Comparison of ENCODE assay signal across 1 cellular context in the genomic region with DNA sequence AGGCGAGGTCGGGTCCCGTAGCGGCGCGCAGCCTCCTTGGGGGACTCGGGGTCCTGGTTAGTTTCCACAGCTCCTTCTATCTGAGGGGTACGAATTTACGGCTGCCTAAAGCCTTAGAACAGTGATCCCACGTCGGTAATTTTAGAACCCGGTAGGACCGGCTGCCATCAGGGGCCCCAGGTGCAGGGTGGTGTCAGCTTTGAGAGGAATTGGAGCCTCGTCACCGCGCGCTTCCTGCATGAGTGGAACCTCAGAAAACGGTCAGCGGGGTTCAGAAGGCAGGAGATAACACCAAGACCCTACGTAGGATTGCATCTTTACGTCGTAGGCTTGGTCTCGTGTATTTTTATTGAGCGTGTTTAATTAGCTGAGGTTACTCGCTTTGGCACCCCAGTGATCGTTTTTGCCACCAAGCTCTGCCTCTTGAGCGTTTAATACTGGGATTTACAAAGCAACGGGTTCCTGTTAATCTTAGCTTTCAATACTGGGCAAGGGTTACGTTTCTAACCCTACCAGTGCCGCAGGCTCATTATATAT.
TF ChIP-seq lines count a peak whose summit lies in the region.

No MANE protein-coding gene starts in this region.

TF ChIP-seq in K562, 482 proteins besides CTCF, POLR2A, EP300 and RAD21 (continued from another document and continues in another):
- TF ChIP-seq, protein P1, sequence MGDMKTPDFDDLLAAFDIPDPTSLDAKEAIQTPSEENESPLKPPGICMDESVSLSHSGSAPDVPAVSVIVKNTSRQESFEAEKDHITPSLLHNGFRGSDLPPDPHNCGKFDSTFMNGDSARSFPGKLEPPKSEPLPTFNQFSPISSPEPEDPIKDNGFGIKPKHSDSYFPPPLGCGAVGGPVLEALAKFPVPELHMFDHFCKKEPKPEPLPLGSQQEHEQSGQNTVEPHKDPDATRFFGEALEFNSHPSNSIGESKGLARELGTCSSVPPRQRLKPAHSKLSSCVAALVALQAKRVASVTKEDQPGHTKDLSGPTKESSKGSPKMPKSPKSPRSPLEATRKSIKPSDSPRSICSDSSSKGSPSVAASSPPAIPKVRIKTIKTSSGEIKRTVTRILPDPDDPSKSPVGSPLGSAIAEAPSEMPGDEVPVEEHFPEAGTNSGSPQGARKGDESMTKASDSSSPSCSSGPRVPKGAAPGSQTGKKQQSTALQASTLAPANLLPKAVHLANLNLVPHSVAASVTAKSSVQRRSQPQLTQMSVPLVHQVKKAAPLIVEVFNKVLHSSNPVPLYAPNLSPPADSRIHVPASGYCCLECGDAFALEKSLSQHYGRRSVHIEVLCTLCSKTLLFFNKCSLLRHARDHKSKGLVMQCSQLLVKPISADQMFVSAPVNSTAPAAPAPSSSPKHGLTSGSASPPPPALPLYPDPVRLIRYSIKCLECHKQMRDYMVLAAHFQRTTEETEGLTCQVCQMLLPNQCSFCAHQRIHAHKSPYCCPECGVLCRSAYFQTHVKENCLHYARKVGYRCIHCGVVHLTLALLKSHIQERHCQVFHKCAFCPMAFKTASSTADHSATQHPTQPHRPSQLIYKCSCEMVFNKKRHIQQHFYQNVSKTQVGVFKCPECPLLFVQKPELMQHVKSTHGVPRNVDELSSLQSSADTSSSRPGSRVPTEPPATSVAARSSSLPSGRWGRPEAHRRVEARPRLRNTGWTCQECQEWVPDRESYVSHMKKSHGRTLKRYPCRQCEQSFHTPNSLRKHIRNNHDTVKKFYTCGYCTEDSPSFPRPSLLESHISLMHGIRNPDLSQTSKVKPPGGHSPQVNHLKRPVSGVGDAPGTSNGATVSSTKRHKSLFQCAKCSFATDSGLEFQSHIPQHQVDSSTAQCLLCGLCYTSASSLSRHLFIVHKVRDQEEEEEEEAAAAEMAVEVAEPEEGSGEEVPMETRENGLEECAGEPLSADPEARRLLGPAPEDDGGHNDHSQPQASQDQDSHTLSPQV (IDR thresholded peaks at IDR 0.05): 0 out of 2 replicates have a peak, but pooled peaks have one; percentile 60
- TF ChIP-seq TAF7 (tag; IDR thresholded peaks at IDR 0.05): peak; percentile 76; the same call in 1 of the 2 replicates
- no peak for TF ChIP-seq SNRNP70 (optimal IDR thresholded peaks at IDR 0.05; ENCODE audit: low read depth, low read length)
- TF ChIP-seq FOXK2 (conservative IDR thresholded peaks at IDR 0.05 in 1 of 2, IDR thresholded peaks at IDR 0.05 in 1 of 2; ENCODE audit: low read depth in 2 of 2): no peak
- peak; percentile 46; the same call in 1 of the 2 replicates for TF ChIP-seq FOXJ2 (tag; IDR thresholded peaks at IDR 0.05)
- TF ChIP-seq, protein P2, sequence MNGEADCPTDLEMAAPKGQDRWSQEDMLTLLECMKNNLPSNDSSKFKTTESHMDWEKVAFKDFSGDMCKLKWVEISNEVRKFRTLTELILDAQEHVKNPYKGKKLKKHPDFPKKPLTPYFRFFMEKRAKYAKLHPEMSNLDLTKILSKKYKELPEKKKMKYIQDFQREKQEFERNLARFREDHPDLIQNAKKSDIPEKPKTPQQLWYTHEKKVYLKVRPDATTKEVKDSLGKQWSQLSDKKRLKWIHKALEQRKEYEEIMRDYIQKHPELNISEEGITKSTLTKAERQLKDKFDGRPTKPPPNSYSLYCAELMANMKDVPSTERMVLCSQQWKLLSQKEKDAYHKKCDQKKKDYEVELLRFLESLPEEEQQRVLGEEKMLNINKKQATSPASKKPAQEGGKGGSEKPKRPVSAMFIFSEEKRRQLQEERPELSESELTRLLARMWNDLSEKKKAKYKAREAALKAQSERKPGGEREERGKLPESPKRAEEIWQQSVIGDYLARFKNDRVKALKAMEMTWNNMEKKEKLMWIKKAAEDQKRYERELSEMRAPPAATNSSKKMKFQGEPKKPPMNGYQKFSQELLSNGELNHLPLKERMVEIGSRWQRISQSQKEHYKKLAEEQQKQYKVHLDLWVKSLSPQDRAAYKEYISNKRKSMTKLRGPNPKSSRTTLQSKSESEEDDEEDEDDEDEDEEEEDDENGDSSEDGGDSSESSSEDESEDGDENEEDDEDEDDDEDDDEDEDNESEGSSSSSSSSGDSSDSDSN (IDR thresholded peaks at IDR 0.05; ENCODE audit: borderline replicate concordance in 1 of 2, low read depth in 2 of 2, low read length in 2 of 2): 0 out of 4 replicates have a peak, but pooled peaks of 1 of the 2 experiments have one; percentile 21
- TF ChIP-seq, protein P3, sequence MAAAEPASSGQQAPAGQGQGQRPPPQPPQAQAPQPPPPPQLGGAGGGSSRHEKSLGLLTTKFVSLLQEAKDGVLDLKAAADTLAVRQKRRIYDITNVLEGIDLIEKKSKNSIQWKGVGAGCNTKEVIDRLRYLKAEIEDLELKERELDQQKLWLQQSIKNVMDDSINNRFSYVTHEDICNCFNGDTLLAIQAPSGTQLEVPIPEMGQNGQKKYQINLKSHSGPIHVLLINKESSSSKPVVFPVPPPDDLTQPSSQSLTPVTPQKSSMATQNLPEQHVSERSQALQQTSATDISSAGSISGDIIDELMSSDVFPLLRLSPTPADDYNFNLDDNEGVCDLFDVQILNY (CRISPR knock-in tag; IDR thresholded peaks at IDR 0.05): no peak
- TF ChIP-seq, protein P4, sequence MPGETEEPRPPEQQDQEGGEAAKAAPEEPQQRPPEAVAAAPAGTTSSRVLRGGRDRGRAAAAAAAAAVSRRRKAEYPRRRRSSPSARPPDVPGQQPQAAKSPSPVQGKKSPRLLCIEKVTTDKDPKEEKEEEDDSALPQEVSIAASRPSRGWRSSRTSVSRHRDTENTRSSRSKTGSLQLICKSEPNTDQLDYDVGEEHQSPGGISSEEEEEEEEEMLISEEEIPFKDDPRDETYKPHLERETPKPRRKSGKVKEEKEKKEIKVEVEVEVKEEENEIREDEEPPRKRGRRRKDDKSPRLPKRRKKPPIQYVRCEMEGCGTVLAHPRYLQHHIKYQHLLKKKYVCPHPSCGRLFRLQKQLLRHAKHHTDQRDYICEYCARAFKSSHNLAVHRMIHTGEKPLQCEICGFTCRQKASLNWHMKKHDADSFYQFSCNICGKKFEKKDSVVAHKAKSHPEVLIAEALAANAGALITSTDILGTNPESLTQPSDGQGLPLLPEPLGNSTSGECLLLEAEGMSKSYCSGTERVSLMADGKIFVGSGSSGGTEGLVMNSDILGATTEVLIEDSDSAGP (CRISPR knock-in tag; IDR thresholded peaks at IDR 0.05): no peak
- no peak for TF ChIP-seq ZNF224 (CRISPR knock-in tag; IDR thresholded peaks at IDR 0.05)
- peak; percentile 64; the same call in 1 of the 2 replicates for TF ChIP-seq CREM (IDR thresholded peaks at IDR 0.05; ENCODE audit: low read depth)
- TF ChIP-seq MAFK (IDR thresholded peaks at IDR 0.05; ENCODE audit: low read length): no peak
- no peak for TF ChIP-seq WHSC1 (IDR thresholded peaks at IDR 0.05; ENCODE audit: low read length)
- TF ChIP-seq ZNF263 (CRISPR knock-in tag; IDR thresholded peaks at IDR 0.05; ENCODE audit: borderline replicate concordance): no peak
- TF ChIP-seq ARID2 (IDR thresholded peaks at IDR 0.05): no peak
- 0 out of 4 replicates have a peak, but pooled peaks of 1 of the 2 experiments have one; percentile 4 for TF ChIP-seq TBL1XR1 (IDR thresholded peaks at IDR 0.05; ENCODE audit: low read length in 2 of 2)
- TF ChIP-seq, protein P5, sequence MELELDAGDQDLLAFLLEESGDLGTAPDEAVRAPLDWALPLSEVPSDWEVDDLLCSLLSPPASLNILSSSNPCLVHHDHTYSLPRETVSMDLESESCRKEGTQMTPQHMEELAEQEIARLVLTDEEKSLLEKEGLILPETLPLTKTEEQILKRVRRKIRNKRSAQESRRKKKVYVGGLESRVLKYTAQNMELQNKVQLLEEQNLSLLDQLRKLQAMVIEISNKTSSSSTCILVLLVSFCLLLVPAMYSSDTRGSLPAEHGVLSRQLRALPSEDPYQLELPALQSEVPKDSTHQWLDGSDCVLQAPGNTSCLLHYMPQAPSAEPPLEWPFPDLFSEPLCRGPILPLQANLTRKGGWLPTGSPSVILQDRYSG (tag; conservative IDR thresholded peaks at IDR 0.05; ENCODE audit: low read depth): 0 out of 2 replicates have a peak, but pooled peaks have one; percentile 44
- TF ChIP-seq ZNF668 (CRISPR knock-in tag; IDR thresholded peaks at IDR 0.05): no peak
- no peak; the same call in 1 of the 2 replicates for TF ChIP-seq ZNF197 (CRISPR knock-in tag; IDR thresholded peaks at IDR 0.05; ENCODE audit: low read depth)
- peak in 1 of 3 experiments; percentile 81 for TF ChIP-seq YY1 (IDR thresholded peaks at IDR 0.05; ENCODE audit: borderline replicate concordance in 1 of 3, control insufficient read depth in 1 of 3, extremely low read depth in 1 of 3, insufficient read depth in 3 of 3, insufficient read length in 1 of 3, insufficient replicate concordance in 2 of 3, low read depth in 1 of 3, low read length in 2 of 3)
- TF ChIP-seq TBP (optimal IDR thresholded peaks at IDR 0.05; ENCODE audit: low read depth, low read length): peak; percentile 11
- peak; percentile 42; the same call in 1 of the 2 replicates for TF ChIP-seq POLR2AphosphoS5 (IDR thresholded peaks at IDR 0.05; ENCODE audit: control insufficient read depth, insufficient read depth, low read depth, low read length)
- no peak for TF ChIP-seq MCM2 (IDR thresholded peaks at IDR 0.05; ENCODE audit: low read depth)
- TF ChIP-seq, protein P6, sequence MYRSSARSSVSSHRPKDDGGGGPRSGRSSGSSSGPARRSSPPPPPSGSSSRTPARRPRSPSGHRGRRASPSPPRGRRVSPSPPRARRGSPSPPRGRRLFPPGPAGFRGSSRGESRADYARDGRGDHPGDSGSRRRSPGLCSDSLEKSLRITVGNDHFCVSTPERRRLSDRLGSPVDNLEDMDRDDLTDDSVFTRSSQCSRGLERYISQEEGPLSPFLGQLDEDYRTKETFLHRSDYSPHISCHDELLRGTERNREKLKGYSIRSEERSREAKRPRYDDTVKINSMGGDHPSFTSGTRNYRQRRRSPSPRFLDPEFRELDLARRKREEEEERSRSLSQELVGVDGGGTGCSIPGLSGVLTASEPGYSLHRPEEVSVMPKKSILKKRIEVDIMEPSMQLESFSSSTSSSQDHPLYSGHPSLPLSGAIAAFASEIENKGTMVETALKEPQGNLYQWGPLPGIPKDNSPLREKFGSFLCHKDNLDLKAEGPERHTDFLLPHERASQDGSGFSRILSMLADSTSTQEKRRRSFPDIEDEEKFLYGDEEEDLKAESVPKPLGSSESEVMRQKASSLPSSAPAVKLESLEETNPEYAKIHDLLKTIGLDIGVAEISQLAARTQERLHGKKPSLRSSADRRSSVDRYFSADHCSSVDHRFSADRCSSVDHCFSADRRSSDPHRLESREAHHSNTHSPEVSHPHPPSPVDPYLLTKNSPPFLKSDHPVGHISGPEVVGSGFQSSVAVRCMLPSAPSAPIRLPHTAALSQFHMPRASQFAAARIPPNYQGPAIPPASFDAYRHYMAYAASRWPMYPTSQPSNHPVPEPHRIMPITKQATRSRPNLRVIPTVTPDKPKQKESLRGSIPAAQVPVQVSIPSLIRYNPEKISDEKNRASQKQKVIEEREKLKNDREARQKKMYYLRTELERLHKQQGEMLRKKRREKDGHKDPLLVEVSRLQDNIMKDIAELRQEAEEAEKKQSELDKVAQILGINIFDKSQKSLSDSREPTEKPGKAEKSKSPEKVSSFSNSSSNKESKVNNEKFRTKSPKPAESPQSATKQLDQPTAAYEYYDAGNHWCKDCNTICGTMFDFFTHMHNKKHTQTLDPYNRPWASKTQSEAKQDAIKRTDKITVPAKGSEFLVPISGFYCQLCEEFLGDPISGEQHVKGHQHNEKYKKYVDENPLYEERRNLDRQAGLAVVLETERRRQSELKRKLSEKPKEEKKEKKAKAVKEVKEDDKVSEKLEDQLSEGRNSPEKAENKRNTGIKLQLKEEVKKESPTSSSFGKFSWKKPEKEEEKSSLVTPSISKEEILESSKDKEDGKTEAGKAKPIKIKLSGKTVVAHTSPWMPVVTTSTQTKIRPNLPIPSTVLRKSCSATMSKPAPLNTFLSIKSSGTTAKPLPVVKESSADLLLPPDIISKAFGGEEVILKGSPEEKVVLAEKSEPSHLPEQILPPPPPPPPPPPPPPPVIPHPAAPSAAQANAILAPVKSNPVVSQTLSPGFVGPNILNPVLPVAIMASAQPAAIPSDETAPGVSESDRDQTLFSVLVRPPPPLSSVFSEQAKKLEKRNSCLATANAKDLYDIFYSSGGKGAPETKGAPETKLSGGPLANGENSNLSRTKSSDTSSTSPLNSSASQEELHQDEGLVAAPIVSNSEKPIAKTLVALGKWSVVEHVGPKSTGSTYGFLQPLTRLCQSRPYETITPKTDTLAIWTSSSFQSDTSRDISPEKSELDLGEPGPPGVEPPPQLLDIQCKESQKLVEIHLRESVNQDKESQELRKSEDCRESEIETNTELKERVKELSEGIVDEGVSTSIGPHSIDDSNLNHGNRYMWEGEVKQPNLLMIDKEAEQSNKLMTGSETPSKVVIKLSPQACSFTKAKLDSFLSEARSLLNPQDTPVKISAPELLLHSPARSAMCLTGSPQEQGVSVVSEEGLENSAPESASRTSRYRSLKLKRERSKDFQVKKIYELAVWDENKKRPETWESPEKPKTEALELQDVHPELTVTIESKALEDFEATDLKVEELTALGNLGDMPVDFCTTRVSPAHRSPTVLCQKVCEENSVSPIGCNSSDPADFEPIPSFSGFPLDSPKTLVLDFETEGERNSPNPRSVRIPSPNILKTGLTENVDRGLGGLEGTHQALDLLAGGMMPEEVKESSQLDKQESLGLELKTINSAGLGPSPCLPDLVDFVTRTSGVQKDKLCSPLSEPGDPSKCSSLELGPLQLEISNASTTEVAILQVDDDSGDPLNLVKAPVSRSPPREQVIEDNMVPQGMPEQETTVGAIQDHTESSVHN (IDR thresholded peaks at IDR 0.05; ENCODE audit: borderline replicate concordance in 1 of 2, low read depth in 1 of 2): no peak
- TF ChIP-seq TGIF2 (CRISPR knock-in tag; IDR thresholded peaks at IDR 0.05): no peak
- TF ChIP-seq ZBTB7A (IDR thresholded peaks at IDR 0.05; ENCODE audit: borderline replicate concordance, control insufficient read depth, low read depth, low read length): 0 out of 2 replicates have a peak, but pooled peaks have one; percentile 43
- no peak for TF ChIP-seq ZBED1 (IDR thresholded peaks at IDR 0.05)
- TF ChIP-seq POLR2H (tag; IDR thresholded peaks at IDR 0.05; ENCODE audit: low read depth): peak; percentile 85
- no peak for TF ChIP-seq HMG20A (CRISPR knock-in tag; conservative IDR thresholded peaks at IDR 0.05)
- no peak for TF ChIP-seq SREBF2 (CRISPR knock-in tag; IDR thresholded peaks at IDR 0.05)
- TF ChIP-seq KAT2B (IDR thresholded peaks at IDR 0.05; ENCODE audit: low read depth, low read length): no peak
- 0 out of 2 replicates have a peak, but pooled peaks have one; percentile 43 for TF ChIP-seq NR2F6 (CRISPR knock-in tag; IDR thresholded peaks at IDR 0.05)
- TF ChIP-seq KDM5B (IDR thresholded peaks at IDR 0.05; ENCODE audit: insufficient replicate concordance, low read depth, low read length): no peak
- 0 out of 2 replicates have a peak, but pooled peaks have one; percentile 76 for TF ChIP-seq HSF4 (CRISPR knock-in tag; IDR thresholded peaks at IDR 0.05; ENCODE audit: borderline replicate concordance)
- TF ChIP-seq PHB2 (IDR thresholded peaks at IDR 0.05; ENCODE audit: low read depth): no peak
- no peak for TF ChIP-seq POLR2B (IDR thresholded peaks at IDR 0.05; ENCODE audit: low read depth, partially characterized antibody)
- TF ChIP-seq CBX5 (IDR thresholded peaks at IDR 0.05; ENCODE audit: borderline replicate concordance, low read depth): no peak
- TF ChIP-seq E2F3 (CRISPR knock-in tag; IDR thresholded peaks at IDR 0.05): no peak
- no peak for TF ChIP-seq SMARCC2 (IDR thresholded peaks at IDR 0.05; ENCODE audit: low read depth)
- no peak for TF ChIP-seq ZNF589 (CRISPR knock-in tag; IDR thresholded peaks at IDR 0.05; ENCODE audit: low read depth)
